In genomic region chr3:37582117-37582516, GRCh38 we compare ENCODE assay signal across 15 cellular contexts.
"Had no signal": no experiment of that assay in that cellular context is flagged by ENCODE, and none has a peak within 500 bp of the region (broad histone marks: within the 10 kb centered on the region; RNA-seq: fewer than 3 reads in every experiment).

No MANE protein-coding gene starts in this region.

- H3K27me3 ChIP-seq: ovary, tibial nerve had no signal

- H3K4me3 ChIP-seq: ovary, tibial nerve had no signal

- H3K27ac Mint-ChIP-seq: activated naive CD4-positive, alpha-beta T cell treated with anti-CD3 and anti-CD28 coated beads, Interleukin-2, amount 50 U/mL, for 24 hours; activated T-cell treated with anti-CD3 and anti-CD28 coated beads, Interleukin-2, amount 50 U/mL, for 72 hours; effector memory CD8-positive, alpha-beta T cell; naive B cell; stimulated activated naive B cell treated with anti-CD40 and anti-IgM and Interleukin-4, amounts not matched to agents 10 μg/mL and 1 μg/mL and 100 μg/mL, for 72 hours; T-helper 17 cell had no signal

- H3K4me3 Mint-ChIP-seq: activated naive CD4-positive, alpha-beta T cell treated with anti-CD3 and anti-CD28 coated beads, Interleukin-2, amount 50 U/mL, for 24 hours; activated T-cell treated with anti-CD3 and anti-CD28 coated beads, Interleukin-2, amount 50 U/mL, for 72 hours; effector memory CD8-positive, alpha-beta T cell; naive B cell; stimulated activated naive B cell treated with anti-CD40 and anti-IgM and Interleukin-4, amounts not matched to agents 10 μg/mL and 1 μg/mL and 100 μg/mL, for 72 hours; T-helper 17 cell had no signal

- H3K36me3 Mint-ChIP-seq: activated naive CD4-positive, alpha-beta T cell treated with anti-CD3 and anti-CD28 coated beads, Interleukin-2, amount 50 U/mL, for 24 hours; naive B cell; stimulated activated naive B cell treated with anti-CD40 and anti-IgM and Interleukin-4, amounts not matched to agents 10 μg/mL and 1 μg/mL and 100 μg/mL, for 72 hours had no signal

- H3K9me3 ChIP-seq: ovary had no signal

- H3K27me3 Mint-ChIP-seq: naive B cell; stimulated activated naive B cell treated with anti-CD40 and anti-IgM and Interleukin-4, amounts not matched to agents 10 μg/mL and 1 μg/mL and 100 μg/mL, for 72 hours had no signal

- H3K36me3 ChIP-seq: ovary, tibial nerve had no signal

- H3K4me1 Mint-ChIP-seq: activated naive CD4-positive, alpha-beta T cell treated with anti-CD3 and anti-CD28 coated beads, Interleukin-2, amount 50 U/mL, for 24 hours; naive B cell; stimulated activated naive B cell treated with anti-CD40 and anti-IgM and Interleukin-4, amounts not matched to agents 10 μg/mL and 1 μg/mL and 100 μg/mL, for 72 hours; T-helper 17 cell had no signal

- H3K27ac ChIP-seq: ovary, tibial nerve, VCaP had no signal

- ATAC-seq: activated T-cell treated with anti-CD3 and anti-CD28 coated beads, Interleukin-2, amount 50 U/mL, for 72 hours; effector memory CD8-positive, alpha-beta T cell; left colon; stimulated activated naive B cell treated with anti-CD40 and anti-IgM and Interleukin-4, amounts not matched to agents 10 μg/mL and 1 μg/mL and 100 μg/mL, for 72 hours; T-helper 17 cell had no signal

- DNase-seq: activated CD4-positive, CD25-positive, alpha-beta regulatory T cell treated with anti-CD3 and anti-CD28 coated beads, Interleukin-2, amount 50 U/mL, for 72 hours; activated gamma-delta T cell; activated T-cell treated with anti-CD3 and anti-CD28 coated beads, Interleukin-2, amount 50 U/mL, for 72 hours; effector memory CD8-positive, alpha-beta T cell; hypothalamus; islet precursor cell; left colon; mammary epithelial cell; naive B cell; ovary; stimulated activated naive B cell treated with anti-CD40 and anti-IgM and Interleukin-4, amounts not matched to agents 10 μg/mL and 1 μg/mL and 100 μg/mL, for 72 hours; T-helper 17 cell had no signal
